In the genomic region with DNA sequence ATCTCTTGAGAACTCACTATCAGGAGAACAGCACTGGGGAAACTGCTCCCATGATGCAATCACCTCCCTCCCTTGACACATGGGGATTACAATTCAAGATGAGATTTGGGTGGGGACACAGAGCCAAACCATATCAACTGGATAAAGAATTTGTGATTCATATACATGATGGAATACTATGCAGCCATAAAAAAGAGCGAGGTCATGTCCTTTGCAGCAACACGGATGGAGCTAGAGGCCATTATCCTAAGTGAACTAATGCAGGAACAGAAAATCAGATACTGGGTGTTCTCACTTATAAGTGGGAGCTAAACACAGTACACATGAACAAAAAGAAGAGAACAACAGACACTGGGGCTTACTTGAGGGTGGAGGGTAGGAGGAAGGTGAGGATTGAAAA, we compare ENCODE assay signal across 1 cellular context.
TF ChIP-seq lines count a peak whose summit lies in the region.

No MANE protein-coding gene starts in this region.

TF ChIP-seq in GM23338, 12 proteins besides CTCF, POLR2A, EP300 and RAD21:
- TF ChIP-seq, protein P1, sequence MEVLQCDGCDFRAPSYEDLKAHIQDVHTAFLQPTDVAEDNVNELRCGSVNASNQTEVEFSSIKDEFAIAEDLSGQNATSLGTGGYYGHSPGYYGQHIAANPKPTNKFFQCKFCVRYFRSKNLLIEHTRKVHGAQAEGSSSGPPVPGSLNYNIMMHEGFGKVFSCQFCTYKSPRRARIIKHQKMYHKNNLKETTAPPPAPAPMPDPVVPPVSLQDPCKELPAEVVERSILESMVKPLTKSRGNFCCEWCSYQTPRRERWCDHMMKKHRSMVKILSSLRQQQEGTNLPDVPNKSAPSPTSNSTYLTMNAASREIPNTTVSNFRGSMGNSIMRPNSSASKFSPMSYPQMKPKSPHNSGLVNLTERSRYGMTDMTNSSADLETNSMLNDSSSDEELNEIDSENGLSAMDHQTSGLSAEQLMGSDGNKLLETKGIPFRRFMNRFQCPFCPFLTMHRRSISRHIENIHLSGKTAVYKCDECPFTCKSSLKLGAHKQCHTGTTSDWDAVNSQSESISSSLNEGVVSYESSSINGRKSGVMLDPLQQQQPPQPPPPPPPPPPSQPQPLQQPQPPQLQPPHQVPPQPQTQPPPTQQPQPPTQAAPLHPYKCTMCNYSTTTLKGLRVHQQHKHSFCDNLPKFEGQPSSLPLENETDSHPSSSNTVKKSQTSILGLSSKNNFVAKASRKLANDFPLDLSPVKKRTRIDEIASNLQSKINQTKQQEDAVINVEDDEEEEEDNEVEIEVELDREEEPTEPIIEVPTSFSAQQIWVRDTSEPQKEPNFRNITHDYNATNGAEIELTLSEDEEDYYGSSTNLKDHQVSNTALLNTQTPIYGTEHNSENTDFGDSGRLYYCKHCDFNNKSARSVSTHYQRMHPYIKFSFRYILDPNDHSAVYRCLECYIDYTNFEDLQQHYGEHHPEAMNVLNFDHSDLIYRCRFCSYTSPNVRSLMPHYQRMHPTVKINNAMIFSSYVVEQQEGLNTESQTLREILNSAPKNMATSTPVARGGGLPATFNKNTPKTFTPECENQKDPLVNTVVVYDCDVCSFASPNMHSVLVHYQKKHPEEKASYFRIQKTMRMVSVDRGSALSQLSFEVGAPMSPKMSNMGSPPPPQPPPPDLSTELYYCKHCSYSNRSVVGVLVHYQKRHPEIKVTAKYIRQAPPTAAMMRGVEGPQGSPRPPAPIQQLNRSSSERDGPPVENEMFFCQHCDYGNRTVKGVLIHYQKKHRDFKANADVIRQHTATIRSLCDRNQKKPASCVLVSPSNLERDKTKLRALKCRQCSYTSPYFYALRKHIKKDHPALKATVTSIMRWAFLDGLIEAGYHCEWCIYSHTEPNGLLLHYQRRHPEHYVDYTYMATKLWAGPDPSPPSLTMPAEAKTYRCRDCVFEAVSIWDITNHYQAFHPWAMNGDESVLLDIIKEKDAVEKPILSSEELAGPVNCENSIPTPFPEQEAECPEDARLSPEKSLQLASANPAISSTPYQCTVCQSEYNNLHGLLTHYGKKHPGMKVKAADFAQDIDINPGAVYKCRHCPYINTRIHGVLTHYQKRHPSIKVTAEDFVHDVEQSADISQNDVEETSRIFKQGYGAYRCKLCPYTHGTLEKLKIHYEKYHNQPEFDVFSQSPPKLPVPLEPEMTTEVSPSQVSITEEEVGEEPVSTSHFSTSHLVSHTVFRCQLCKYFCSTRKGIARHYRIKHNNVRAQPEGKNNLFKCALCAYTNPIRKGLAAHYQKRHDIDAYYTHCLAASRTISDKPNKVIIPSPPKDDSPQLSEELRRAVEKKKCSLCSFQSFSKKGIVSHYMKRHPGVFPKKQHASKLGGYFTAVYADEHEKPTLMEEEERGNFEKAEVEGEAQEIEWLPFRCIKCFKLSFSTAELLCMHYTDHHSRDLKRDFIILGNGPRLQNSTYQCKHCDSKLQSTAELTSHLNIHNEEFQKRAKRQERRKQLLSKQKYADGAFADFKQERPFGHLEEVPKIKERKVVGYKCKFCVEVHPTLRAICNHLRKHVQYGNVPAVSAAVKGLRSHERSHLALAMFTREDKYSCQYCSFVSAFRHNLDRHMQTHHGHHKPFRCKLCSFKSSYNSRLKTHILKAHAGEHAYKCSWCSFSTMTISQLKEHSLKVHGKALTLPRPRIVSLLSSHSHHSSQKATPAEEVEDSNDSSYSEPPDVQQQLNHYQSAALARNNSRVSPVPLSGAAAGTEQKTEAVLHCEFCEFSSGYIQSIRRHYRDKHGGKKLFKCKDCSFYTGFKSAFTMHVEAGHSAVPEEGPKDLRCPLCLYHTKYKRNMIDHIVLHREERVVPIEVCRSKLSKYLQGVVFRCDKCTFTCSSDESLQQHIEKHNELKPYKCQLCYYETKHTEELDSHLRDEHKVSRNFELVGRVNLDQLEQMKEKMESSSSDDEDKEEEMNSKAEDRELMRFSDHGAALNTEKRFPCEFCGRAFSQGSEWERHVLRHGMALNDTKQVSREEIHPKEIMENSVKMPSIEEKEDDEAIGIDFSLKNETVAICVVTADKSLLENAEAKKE (CRISPR knock-in tag; IDR thresholded peaks at IDR 0.05), result no peak
- TF ChIP-seq, protein P2, sequence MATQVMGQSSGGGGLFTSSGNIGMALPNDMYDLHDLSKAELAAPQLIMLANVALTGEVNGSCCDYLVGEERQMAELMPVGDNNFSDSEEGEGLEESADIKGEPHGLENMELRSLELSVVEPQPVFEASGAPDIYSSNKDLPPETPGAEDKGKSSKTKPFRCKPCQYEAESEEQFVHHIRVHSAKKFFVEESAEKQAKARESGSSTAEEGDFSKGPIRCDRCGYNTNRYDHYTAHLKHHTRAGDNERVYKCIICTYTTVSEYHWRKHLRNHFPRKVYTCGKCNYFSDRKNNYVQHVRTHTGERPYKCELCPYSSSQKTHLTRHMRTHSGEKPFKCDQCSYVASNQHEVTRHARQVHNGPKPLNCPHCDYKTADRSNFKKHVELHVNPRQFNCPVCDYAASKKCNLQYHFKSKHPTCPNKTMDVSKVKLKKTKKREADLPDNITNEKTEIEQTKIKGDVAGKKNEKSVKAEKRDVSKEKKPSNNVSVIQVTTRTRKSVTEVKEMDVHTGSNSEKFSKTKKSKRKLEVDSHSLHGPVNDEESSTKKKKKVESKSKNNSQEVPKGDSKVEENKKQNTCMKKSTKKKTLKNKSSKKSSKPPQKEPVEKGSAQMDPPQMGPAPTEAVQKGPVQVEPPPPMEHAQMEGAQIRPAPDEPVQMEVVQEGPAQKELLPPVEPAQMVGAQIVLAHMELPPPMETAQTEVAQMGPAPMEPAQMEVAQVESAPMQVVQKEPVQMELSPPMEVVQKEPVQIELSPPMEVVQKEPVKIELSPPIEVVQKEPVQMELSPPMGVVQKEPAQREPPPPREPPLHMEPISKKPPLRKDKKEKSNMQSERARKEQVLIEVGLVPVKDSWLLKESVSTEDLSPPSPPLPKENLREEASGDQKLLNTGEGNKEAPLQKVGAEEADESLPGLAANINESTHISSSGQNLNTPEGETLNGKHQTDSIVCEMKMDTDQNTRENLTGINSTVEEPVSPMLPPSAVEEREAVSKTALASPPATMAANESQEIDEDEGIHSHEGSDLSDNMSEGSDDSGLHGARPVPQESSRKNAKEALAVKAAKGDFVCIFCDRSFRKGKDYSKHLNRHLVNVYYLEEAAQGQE (IDR thresholded peaks at IDR 0.05; ENCODE audit: unreplicated experiment), result no peak
- TF ChIP-seq NANOG (IDR thresholded peaks at IDR 0.05; ENCODE audit: borderline replicate concordance) (no peak), POLR2AphosphoS5 (IDR thresholded peaks at IDR 0.05; ENCODE audit: low read depth) (no peak), EZH2 (IDR thresholded peaks at IDR 0.05; ENCODE audit: low read depth, unreplicated experiment) (no peak), JUNB (IDR thresholded peaks at IDR 0.05; ENCODE audit: unreplicated experiment) (no peak), ZNF331 (CRISPR knock-in tag; IDR thresholded peaks at IDR 0.05; ENCODE audit: low read depth) (no peak), EZH2phosphoT487 (IDR thresholded peaks at IDR 0.05; ENCODE audit: unreplicated experiment) (no peak), CREB1 (CRISPR knock-in tag; IDR thresholded peaks at IDR 0.05; ENCODE audit: low read depth) (no peak), ZNF114 (CRISPR knock-in tag; IDR thresholded peaks at IDR 0.05) (no peak), STAT1 (IDR thresholded peaks at IDR 0.05; ENCODE audit: unreplicated experiment) (no peak)
- TF ChIP-seq, protein P3, sequence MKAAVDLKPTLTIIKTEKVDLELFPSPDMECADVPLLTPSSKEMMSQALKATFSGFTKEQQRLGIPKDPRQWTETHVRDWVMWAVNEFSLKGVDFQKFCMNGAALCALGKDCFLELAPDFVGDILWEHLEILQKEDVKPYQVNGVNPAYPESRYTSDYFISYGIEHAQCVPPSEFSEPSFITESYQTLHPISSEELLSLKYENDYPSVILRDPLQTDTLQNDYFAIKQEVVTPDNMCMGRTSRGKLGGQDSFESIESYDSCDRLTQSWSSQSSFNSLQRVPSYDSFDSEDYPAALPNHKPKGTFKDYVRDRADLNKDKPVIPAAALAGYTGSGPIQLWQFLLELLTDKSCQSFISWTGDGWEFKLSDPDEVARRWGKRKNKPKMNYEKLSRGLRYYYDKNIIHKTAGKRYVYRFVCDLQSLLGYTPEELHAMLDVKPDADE (IDR thresholded peaks at IDR 0.05), result no peak
TF ChIP-seq in GM23338: peak in this region for 0.
